30 cellular contexts compared by ENCODE assay signal in the genomic region with DNA sequence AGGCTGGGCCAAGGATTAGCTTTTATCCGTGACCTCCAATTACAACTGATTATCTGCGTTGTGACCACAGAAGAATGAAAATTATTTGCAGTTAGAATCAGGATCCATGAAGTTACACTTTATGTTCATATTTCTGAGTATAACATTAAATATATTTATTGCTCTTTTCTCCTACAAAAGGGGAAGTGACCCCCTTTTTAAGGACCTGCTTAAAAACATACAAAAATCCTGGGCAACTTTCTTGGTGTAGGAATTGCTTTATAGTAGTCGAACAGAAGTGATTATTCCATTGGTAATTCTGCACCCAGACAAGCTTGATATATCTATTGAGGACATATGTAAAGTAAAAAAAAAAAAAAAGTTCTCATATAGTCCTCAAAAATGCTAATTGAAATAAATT.
"Had no signal": no experiment of that assay in that cellular context is flagged by ENCODE, and none has a peak within 500 bp of the region (broad histone marks: within the 10 kb centered on the region; RNA-seq: fewer than 3 reads in every experiment).

No MANE protein-coding gene starts in this region.

- H3K4me3 ChIP-seq: ascending aorta, breast epithelium, cardiac muscle cell, colonic mucosa, esophagus squamous epithelium, gastroesophageal sphincter, heart right ventricle, hepatocyte had no signal

- H3K27ac Mint-ChIP-seq: activated CD8-positive, alpha-beta T cell treated with anti-CD3 and anti-CD28 coated beads for 36 hours; activated naive CD8-positive, alpha-beta T cell treated with anti-CD3 and anti-CD28 coated beads, Interleukin-2, amount 10 ng/mL, durations not matched to agents 7 days and 5 days; activated T-helper 17 cell treated with anti-CD3 and anti-CD28 coated beads, Interleukin-2, amount 50 U/mL, for 72 hours; brain; WTC11 had no signal

- H3K9me3 Mint-ChIP-seq: activated T-cell treated with anti-CD3 and anti-CD28 coated beads, Interleukin-2, amount 50 U/mL, for 4 hours; activated T-helper 17 cell treated with anti-CD3 and anti-CD28 coated beads, Interleukin-2, amount 50 U/mL, for 72 hours had no signal

- H3K4me3 Mint-ChIP-seq: activated CD8-positive, alpha-beta T cell treated with anti-CD3 and anti-CD28 coated beads for 36 hours; activated naive CD8-positive, alpha-beta T cell treated with anti-CD3 and anti-CD28 coated beads, Interleukin-2, amount 10 ng/mL, durations not matched to agents 7 days and 5 days; activated T-cell treated with anti-CD3 and anti-CD28 coated beads, Interleukin-2, amount 50 U/mL, for 4 hours; activated T-helper 17 cell treated with anti-CD3 and anti-CD28 coated beads, Interleukin-2, amount 50 U/mL, for 72 hours; brain; WTC11 had no signal

- H3K4me1 ChIP-seq: ascending aorta, breast epithelium, colonic mucosa, esophagus squamous epithelium, gastroesophageal sphincter, heart right ventricle had no signal

- H3K27me3 ChIP-seq: ascending aorta, breast epithelium, cardiac muscle cell, colonic mucosa, esophagus squamous epithelium, gastroesophageal sphincter, heart right ventricle, hepatocyte had no signal

- ATAC-seq: activated CD4-positive, CD25-positive, alpha-beta regulatory T cell treated with anti-CD3 and anti-CD28 coated beads, Interleukin-2, amount 50 U/mL, for 24 hours; activated CD8-positive, alpha-beta T cell treated with anti-CD3 and anti-CD28 coated beads for 36 hours; activated T-cell treated with anti-CD3 and anti-CD28 coated beads, Interleukin-2, amount 50 U/mL, for 4 hours; activated T-helper 17 cell treated with anti-CD3 and anti-CD28 coated beads, Interleukin-2, amount 50 U/mL, for 72 hours; gastroesophageal sphincter; heart right ventricle; WTC11 had no signal

- DNase-seq: activated CD4-positive, alpha-beta T cell treated with anti-CD3 and anti-CD28 coated beads for 48 hours; activated CD4-positive, alpha-beta T cell treated with anti-CD3 and anti-CD28 coated beads, Interleukin-2, amount 50 U/mL, for 1 hour; activated CD4-positive, alpha-beta T cell treated with anti-CD3 and anti-CD28 coated beads, Interleukin-2, amount 50 U/mL, for 48 hours; activated CD8-positive, alpha-beta memory T cell treated with anti-CD3 and anti-CD28 coated beads for 24 hours; activated CD8-positive, alpha-beta T cell treated with anti-CD3 and anti-CD28 coated beads for 36 hours; activated effector memory CD4-positive, alpha-beta T cell treated with Interleukin-2 at 50 U/mL for 16 hours; activated gamma-delta T cell treated with Interleukin-2 at 50 U/mL for 16 hours; activated naive CD4-positive, alpha-beta T cell treated with anti-CD3 and anti-CD28 coated beads, Interleukin-2, amount 50 U/mL, for 16 hours; activated naive CD4-positive, alpha-beta T cell treated with Interleukin-2 at 50 U/mL for 16 hours; activated naive CD8-positive, alpha-beta T cell treated with anti-CD3 and anti-CD28 coated beads, Interleukin-2, amount 10 ng/mL, durations not matched to agents 7 days and 5 days; activated T-cell treated with anti-CD3 and anti-CD28 coated beads, Interleukin-2, amount 50 U/mL, for 4 hours; central memory CD4-positive, alpha-beta T cell; cerebellar nuclear complex; colonic mucosa; effector CD8-positive, alpha-beta T cell; esophagus squamous epithelium; foreskin melanocyte; heart right ventricle; T-helper 2 cell had no signal

- H3K36me3 ChIP-seq: ascending aorta, breast epithelium, cardiac muscle cell, colonic mucosa, esophagus squamous epithelium, gastroesophageal sphincter, heart right ventricle had no signal

- H2AFZ ChIP-seq: hepatocyte had no signal

- H3K4me2 ChIP-seq: hepatocyte had no signal

- H3K4me1 Mint-ChIP-seq: WTC11 had no signal

- H3K79me2 ChIP-seq: hepatocyte had no signal

- H3K27ac ChIP-seq: ascending aorta, breast epithelium, cardiac muscle cell, colonic mucosa, epithelial cell of prostate, esophagus squamous epithelium, gastroesophageal sphincter, heart right ventricle, hepatocyte, VCaP had no signal

- H3K9me3 ChIP-seq: ascending aorta, colonic mucosa, esophagus squamous epithelium, gastroesophageal sphincter, heart right ventricle had no signal
